Comparison of ENCODE assay signal across 14 cellular contexts in genomic region chr21:41217656-41218380, GRCh38. TPM values are rescaled to one million over a fixed set of nuclear protein-coding genes. Genes with fewer than 3 reads are reported as not detected.
DNase-seq lines count a peak whose midpoint lies in the region; ATAC-seq and TF ChIP-seq lines count a peak whose summit lies in the region.
"Had no signal": no experiment of that assay in that cellular context is flagged by ENCODE, and none has a peak within 500 bp of the region (broad histone marks: within the 10 kb centered on the region; RNA-seq: fewer than 3 reads in every experiment).

No MANE protein-coding gene starts in this region.

- H3K9me3 ChIP-seq in breast epithelium = no peaks in the 10 kb centered on the region
- H3K9me3 ChIP-seq: gastrocnemius medialis had no signal

- no peak for TF ChIP-seq POLR2A in breast epithelium (IDR thresholded peaks at IDR 0.05)

- no TSS peak for BruUV-seq in MCF 10A (replicated peaks; lab: Mats Ljungman, UMichigan)

- intact Hi-C loops in MCF 10A (cut with micrococcal nuclease) (no loop called here), breast epithelium (cut with DNase I; ENCODE audit: low total_unique reads) (no loop called here)

- H3K4me1 ChIP-seq in breast epithelium = no peaks in the 10 kb centered on the region

- H3K4me3 Mint-ChIP-seq in MCF 10A (ENCODE audit: unreplicated experiment) = no peak overlapping the region

- no peaks in the 10 kb centered on the region for H3K27me3 ChIP-seq in breast epithelium
- H3K27me3 ChIP-seq: gastrocnemius medialis had no signal

- POLR2A ChIA-PET in MCF 10A (lab: Yijun Ruan, JAX) = no interaction called here

- H3K4me1 Mint-ChIP-seq in MCF 10A (ENCODE audit: insufficient read depth, unreplicated experiment) = peaks cover 16% of the 10 kb centered on the region

- no peak for TF ChIP-seq CTCF in MCF 10A (IDR thresholded peaks at IDR 0.05; ENCODE audit: unreplicated experiment)
- no peak for TF ChIP-seq CTCF in breast epithelium (IDR thresholded peaks at IDR 0.05)

- peak overlapping the region in 1 of 2 donors; percentile 28 for H3K27ac ChIP-seq in breast epithelium
- H3K27ac ChIP-seq: gastrocnemius medialis had no signal

- H3K36me3 Mint-ChIP-seq in MCF 10A (ENCODE audit: insufficient read depth, unreplicated experiment) = no peaks in the 10 kb centered on the region

- H3K27me3 Mint-ChIP-seq in MCF 10A (ENCODE audit: insufficient read depth, unreplicated experiment) = no peaks in the 10 kb centered on the region

- no peaks in the 10 kb centered on the region for H3K36me3 ChIP-seq in breast epithelium
- H3K36me3 ChIP-seq: gastrocnemius medialis had no signal

- H3K9me3 Mint-ChIP-seq in MCF 10A (ENCODE audit: unreplicated experiment) = no peaks in the 10 kb centered on the region

- H3K27ac Mint-ChIP-seq in MCF 10A (ENCODE audit: low read depth, unreplicated experiment) = peak overlapping the region; percentile 35
- H3K27ac Mint-ChIP-seq: progenitor cell of endocrine pancreas had no signal

- no peak overlapping the region for H3K4me3 ChIP-seq in breast epithelium
- H3K4me3 ChIP-seq: gastrocnemius medialis had no signal

- CTCF ChIA-PET in MCF 10A (lab: Yijun Ruan, JAX) = interaction anchor here (0.5 kb wide), 1 partner anchor 142 kb away, joined by 4 read pairs; no protein-coding TSS in a partner anchor

- ATAC-seq in GM19395 (IDR thresholded peaks at IDR 0.05; ENCODE audit: unreplicated experiment) = no peak
- no peak for ATAC-seq in GM21825 (IDR thresholded peaks at IDR 0.05; ENCODE audit: unreplicated experiment)
- no peak for ATAC-seq in HG02981 (IDR thresholded peaks at IDR 0.05; ENCODE audit: unreplicated experiment)
- ATAC-seq: gastrocnemius medialis had no signal

- no peak for DNase-seq in MCF 10A (ENCODE audit: unreplicated experiment)
- no peak for DNase-seq in breast epithelium (ENCODE audit: low spot score in 2 of 2)
- peak; percentile 20 for DNase-seq in fibroblast of peridontal ligament (ENCODE audit: extremely low read depth)
- peak; percentile 47 for DNase-seq in mucosa of gallbladder (ENCODE audit: low spot score)
- no peak for DNase-seq in GM19240 (ENCODE audit: insufficient read length, low spot score)
- DNase-seq: 8988T, caudate nucleus, gastrocnemius medialis, HCEC 1CT, NCI-H187 had no signal

RNA-seq across cellular contexts. Expression of gene BACE2, which starts 49.9 kb away (rescaled TPM):
- 21.3 and 22.0 TPM in 2 replicates for total RNA-seq in MCF 10A (2022)
- total RNA-seq in breast epithelium = 10 to 100 TPM; 26.9 to 94.4 (median 67.5) TPM
- total RNA-seq in mucosa of gallbladder = 174 TPM

Comparison
In these comparisons a context has a peak if more than half of its experiments do, and no peak if none do; other contexts are left out.
1. DNase-seq: peak in fibroblast of peridontal ligament (single experiment) and mucosa of gallbladder (single experiment); none in MCF 10A (single experiment), breast epithelium (0 of 2) and GM19240 (single experiment).